In the genomic region with DNA sequence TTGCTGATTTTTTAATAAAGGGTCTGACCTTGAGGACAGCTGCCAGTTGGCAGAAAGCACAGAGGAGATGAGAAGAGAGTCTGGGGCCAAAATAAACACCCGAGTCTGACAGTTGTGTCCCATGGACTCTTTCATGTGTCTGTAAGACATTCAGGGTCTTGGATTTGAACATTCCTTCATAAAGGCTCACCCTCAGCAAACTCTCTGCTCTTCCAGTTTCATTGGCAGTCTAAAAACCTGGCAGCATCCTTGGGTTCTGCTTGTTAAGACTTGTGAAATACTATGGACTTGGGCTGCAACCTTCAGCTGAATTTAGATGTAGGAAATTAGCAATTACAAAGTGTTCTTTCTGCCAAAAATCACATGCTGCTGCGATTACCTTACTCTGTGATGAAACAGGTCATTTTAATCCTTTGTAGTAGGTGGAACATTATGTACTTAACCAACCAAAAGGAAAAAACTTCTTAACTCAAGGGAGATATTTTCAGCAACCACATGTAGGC, we compare ENCODE assay signal across 14 cellular contexts. TPM values are rescaled to one million over a fixed set of nuclear protein-coding genes. Genes with fewer than 3 reads are reported as not detected.
DNase-seq lines count a peak whose midpoint lies in the region; ATAC-seq lines count a peak whose summit lies in the region.
"Had no signal": no experiment of that assay in that cellular context is flagged by ENCODE, and none has a peak within 500 bp of the region (broad histone marks: within the 10 kb centered on the region; RNA-seq: fewer than 3 reads in every experiment).

No MANE protein-coding gene starts in this region.

- intact Hi-C loops in Right ventricle myocardium inferior (cut with DNase I) (no loop called here), cardiac septum (cut with DNase I) (no loop called here)

- peak; percentile 80 for ATAC-seq in Right ventricle myocardium inferior
- ATAC-seq: A549 had no signal

- DNase-seq in Right ventricle myocardium inferior (ENCODE audit: missing footprints) (no peak), cardiac septum (ENCODE audit: low spot score) (no peak), fibroblast of gingiva (ENCODE audit: low read depth) (peak; percentile 99), mucosa of gallbladder (ENCODE audit: low spot score) (peak; percentile 13), cerebellum (ENCODE audit: low spot score) (no peak), NOMO-1 treated with dmso at 0.1 percent for 144 hours (lab: John Stamatoyannopoulos, UW; ENCODE audit: unreplicated experiment) (no peak), KG1 (lab: John Stamatoyannopoulos, UW) (no peak)
- DNase-seq in activated effector memory CD4-positive, alpha-beta T cell treated with Interleukin-2 at 50 U/mL for 16 hours, result no peak
- DNase-seq: activated CD4-positive, alpha-beta T cell treated with anti-CD3 and anti-CD28 coated beads for 4 hours; activated naive CD4-positive, alpha-beta T cell treated with Interleukin-2 at 50 U/mL for 16 hours; erythroblast; NCI-H146; RPMI8226 had no signal

RNA-seq across cellular contexts. Expression of a gene that starts 32.0 kb away (rescaled TPM):
- total RNA-seq in Right ventricle myocardium inferior (not detected), cardiac septum (0.51 TPM), mucosa of gallbladder (not detected), cerebellum (1.1 TPM)

Comparison
In these comparisons a context has a peak if more than half of its experiments do, and no peak if none do; other contexts are left out.
1. DNase-seq: peak in fibroblast of gingiva (single experiment) and mucosa of gallbladder (single experiment); none in Right ventricle myocardium inferior (single experiment), cardiac septum (single experiment), cerebellum (single experiment), activated effector memory CD4-positive, alpha-beta T cell treated with Interleukin-2 at 50 U/mL for 16 hours (single experiment), NOMO-1 treated with dmso at 0.1 percent for 144 hours (single experiment) and KG1 (single experiment).